2 cellular contexts compared by ENCODE assay signal in genomic region chr1:11948822-11949458, GRCh38.
TF ChIP-seq lines count a peak whose summit lies in the region.

No MANE protein-coding gene starts in this region.

TF ChIP-seq in A549, 52 proteins besides CTCF, POLR2A, EP300 and RAD21:
- TF ChIP-seq, protein P1, sequence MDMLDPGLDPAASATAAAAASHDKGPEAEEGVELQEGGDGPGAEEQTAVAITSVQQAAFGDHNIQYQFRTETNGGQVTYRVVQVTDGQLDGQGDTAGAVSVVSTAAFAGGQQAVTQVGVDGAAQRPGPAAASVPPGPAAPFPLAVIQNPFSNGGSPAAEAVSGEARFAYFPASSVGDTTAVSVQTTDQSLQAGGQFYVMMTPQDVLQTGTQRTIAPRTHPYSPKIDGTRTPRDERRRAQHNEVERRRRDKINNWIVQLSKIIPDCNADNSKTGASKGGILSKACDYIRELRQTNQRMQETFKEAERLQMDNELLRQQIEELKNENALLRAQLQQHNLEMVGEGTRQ (IDR thresholded peaks at IDR 0.05): peak; percentile 91
- no peak for TF ChIP-seq RNF2 (IDR thresholded peaks at IDR 0.05; ENCODE audit: borderline replicate concordance, low read depth)

TF ChIP-seq in K562, 482 proteins besides CTCF, POLR2A, EP300 and RAD21:
- peak in 1 of 2 experiments; percentile 60; a peak in 2 of 3 replicates for TF ChIP-seq CBX3 (IDR thresholded peaks at IDR 0.05; ENCODE audit: borderline replicate concordance in 1 of 2, low read length in 2 of 2)
- TF ChIP-seq USF1 (CRISPR knock-in tag; IDR thresholded peaks at IDR 0.05): peak; percentile 95
- TF ChIP-seq, protein P2, sequence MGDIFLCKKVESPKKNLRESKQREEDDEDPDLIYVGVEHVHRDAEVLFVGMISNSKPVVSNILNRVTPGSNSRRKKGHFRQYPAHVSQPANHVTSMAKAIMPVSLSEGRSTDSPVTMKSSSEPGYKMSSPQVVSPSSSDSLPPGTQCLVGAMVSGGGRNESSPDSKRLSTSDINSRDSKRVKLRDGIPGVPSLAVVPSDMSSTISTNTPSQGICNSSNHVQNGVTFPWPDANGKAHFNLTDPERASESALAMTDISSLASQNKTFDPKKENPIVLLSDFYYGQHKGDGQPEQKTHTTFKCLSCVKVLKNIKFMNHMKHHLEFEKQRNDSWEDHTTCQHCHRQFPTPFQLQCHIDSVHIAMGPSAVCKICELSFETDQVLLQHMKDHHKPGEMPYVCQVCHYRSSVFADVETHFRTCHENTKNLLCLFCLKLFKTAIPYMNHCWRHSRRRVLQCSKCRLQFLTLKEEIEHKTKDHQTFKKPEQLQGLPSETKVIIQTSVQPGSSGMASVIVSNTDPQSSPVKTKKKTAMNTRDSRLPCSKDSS (IDR thresholded peaks at IDR 0.05; ENCODE audit: low read depth, partially characterized antibody): peak; percentile 54
- TF ChIP-seq CBX1 (IDR thresholded peaks at IDR 0.05; ENCODE audit: low read depth): peak; percentile 69; the same call in 1 of the 2 replicates
- no peak for TF ChIP-seq POLR3A (IDR thresholded peaks at IDR 0.05; ENCODE audit: borderline replicate concordance, extremely low read depth, insufficient read depth, insufficient read length)
- no peak for TF ChIP-seq SIN3A (IDR thresholded peaks at IDR 0.05; ENCODE audit: borderline replicate concordance in 2 of 2, control insufficient read depth in 1 of 2, low read depth in 2 of 2, low read length in 2 of 2)
- peak; percentile 95 for TF ChIP-seq TOE1 (IDR thresholded peaks at IDR 0.05; ENCODE audit: borderline replicate concordance)
- no peak for TF ChIP-seq TOE1 (CRISPR knock-in tag; IDR thresholded peaks at IDR 0.05; ENCODE audit: borderline replicate concordance, low read depth)
- peak; percentile 51 for TF ChIP-seq NFYB (IDR thresholded peaks at IDR 0.05; ENCODE audit: extremely low read depth, insufficient read length)
- no peak for TF ChIP-seq ZNF76 (CRISPR knock-in tag; IDR thresholded peaks at IDR 0.05; ENCODE audit: borderline replicate concordance)
- TF ChIP-seq STAT5A (IDR thresholded peaks at IDR 0.05; ENCODE audit: borderline replicate concordance, low read length): no peak
- TF ChIP-seq RAD51 (IDR thresholded peaks at IDR 0.05; ENCODE audit: borderline replicate concordance, low read depth): peak; percentile 96
- TF ChIP-seq, protein P1 (CRISPR knock-in tag; IDR thresholded peaks at IDR 0.05): peak; percentile 93
- TF ChIP-seq ETV1 (tag; conservative IDR thresholded peaks at IDR 0.05; ENCODE audit: low read depth): 0 out of 2 replicates have a peak, but pooled peaks have one; percentile 15
- TF ChIP-seq ZNF165 (CRISPR knock-in tag; IDR thresholded peaks at IDR 0.05; ENCODE audit: borderline replicate concordance): no peak
- TF ChIP-seq CBFA2T2 (conservative IDR thresholded peaks at IDR 0.05): peak; percentile 74
- no peak for TF ChIP-seq CBX2 (IDR thresholded peaks at IDR 0.05; ENCODE audit: insufficient read depth, low read length, poor library complexity, severe bottlenecking)
- TF ChIP-seq NR2C1 (IDR thresholded peaks at IDR 0.05): no peak
- TF ChIP-seq NR2C1 (tag; IDR thresholded peaks at IDR 0.05): no peak
- no peak for TF ChIP-seq FOXK2 (conservative IDR thresholded peaks at IDR 0.05 in 1 of 2, IDR thresholded peaks at IDR 0.05 in 1 of 2; ENCODE audit: low read depth in 2 of 2)
- TF ChIP-seq, protein P3, sequence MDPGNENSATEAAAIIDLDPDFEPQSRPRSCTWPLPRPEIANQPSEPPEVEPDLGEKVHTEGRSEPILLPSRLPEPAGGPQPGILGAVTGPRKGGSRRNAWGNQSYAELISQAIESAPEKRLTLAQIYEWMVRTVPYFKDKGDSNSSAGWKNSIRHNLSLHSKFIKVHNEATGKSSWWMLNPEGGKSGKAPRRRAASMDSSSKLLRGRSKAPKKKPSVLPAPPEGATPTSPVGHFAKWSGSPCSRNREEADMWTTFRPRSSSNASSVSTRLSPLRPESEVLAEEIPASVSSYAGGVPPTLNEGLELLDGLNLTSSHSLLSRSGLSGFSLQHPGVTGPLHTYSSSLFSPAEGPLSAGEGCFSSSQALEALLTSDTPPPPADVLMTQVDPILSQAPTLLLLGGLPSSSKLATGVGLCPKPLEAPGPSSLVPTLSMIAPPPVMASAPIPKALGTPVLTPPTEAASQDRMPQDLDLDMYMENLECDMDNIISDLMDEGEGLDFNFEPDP (CRISPR knock-in tag; IDR thresholded peaks at IDR 0.05): no peak
- TF ChIP-seq EGR1 (conservative IDR thresholded peaks at IDR 0.05): no peak
- TF ChIP-seq ZNF512 (tag; IDR thresholded peaks at IDR 0.05): no peak
- TF ChIP-seq SP1 (CRISPR knock-in tag; IDR thresholded peaks at IDR 0.05): no peak
- TF ChIP-seq, protein P4, sequence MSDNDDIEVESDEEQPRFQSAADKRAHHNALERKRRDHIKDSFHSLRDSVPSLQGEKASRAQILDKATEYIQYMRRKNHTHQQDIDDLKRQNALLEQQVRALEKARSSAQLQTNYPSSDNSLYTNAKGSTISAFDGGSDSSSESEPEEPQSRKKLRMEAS (CRISPR knock-in tag; IDR thresholded peaks at IDR 0.05): peak; percentile 29; the same call in 1 of the 2 replicates
- no peak for TF ChIP-seq ZFX (CRISPR knock-in tag; IDR thresholded peaks at IDR 0.05)
- no peak for TF ChIP-seq E4F1 (CRISPR knock-in tag; IDR thresholded peaks at IDR 0.05; ENCODE audit: borderline replicate concordance)
- no peak for TF ChIP-seq ZNF589 (CRISPR knock-in tag; IDR thresholded peaks at IDR 0.05; ENCODE audit: low read depth)
- TF ChIP-seq ZBTB8A (IDR thresholded peaks at IDR 0.05; ENCODE audit: partially characterized antibody): no peak
- TF ChIP-seq BCL6 (CRISPR knock-in tag; IDR thresholded peaks at IDR 0.05): no peak
- no peak for TF ChIP-seq MCM3 (IDR thresholded peaks at IDR 0.05)
- peak; percentile 25 for TF ChIP-seq FOS (IDR thresholded peaks at IDR 0.05; ENCODE audit: extremely low read depth, insufficient read length)
- TF ChIP-seq, protein P5, sequence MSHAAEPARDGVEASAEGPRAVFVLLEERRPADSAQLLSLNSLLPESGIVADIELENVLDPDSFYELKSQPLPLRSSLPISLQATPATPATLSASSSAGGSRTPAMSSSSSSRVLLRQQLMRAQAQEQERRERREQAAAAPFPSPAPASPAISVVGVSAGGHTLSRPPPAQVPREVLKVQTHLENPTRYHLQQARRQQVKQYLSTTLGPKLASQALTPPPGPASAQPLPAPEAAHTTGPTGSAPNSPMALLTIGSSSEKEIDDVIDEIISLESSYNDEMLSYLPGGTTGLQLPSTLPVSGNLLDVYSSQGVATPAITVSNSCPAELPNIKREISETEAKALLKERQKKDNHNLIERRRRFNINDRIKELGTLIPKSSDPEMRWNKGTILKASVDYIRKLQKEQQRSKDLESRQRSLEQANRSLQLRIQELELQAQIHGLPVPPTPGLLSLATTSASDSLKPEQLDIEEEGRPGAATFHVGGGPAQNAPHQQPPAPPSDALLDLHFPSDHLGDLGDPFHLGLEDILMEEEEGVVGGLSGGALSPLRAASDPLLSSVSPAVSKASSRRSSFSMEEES (CRISPR knock-in tag; IDR thresholded peaks at IDR 0.05): peak; percentile 91
